ENCODE assay signal across 11 cellular contexts in genomic region chrX:40402771-40403533, GRCh38.
DNase-seq lines count a peak whose midpoint lies in the region; TF ChIP-seq lines count a peak whose summit lies in the region.
"Had no signal": no experiment of that assay in that cellular context is flagged by ENCODE, and none has a peak within 500 bp of the region (broad histone marks: within the 10 kb centered on the region; RNA-seq: fewer than 3 reads in every experiment).

No MANE protein-coding gene starts in this region.

- H3K9me3 ChIP-seq in BE2C, result no peaks in the 10 kb centered on the region
- H3K9me3 ChIP-seq: neutrophil, thoracic aorta had no signal

- H3K4ac ChIP-seq in mesendoderm (ENCODE audit: low read depth, low read length), result peak overlapping the region; percentile 52

- no peak overlapping the region for H3K4me2 ChIP-seq in mesendoderm (ENCODE audit: low read length)

- H2BK120ac ChIP-seq in mesendoderm (ENCODE audit: low read depth, low read length), result no peak overlapping the region

- H3K18ac ChIP-seq in mesendoderm (ENCODE audit: low read length), result peak overlapping the region; percentile 51

- H3K36me3 ChIP-seq in mesendoderm (ENCODE audit: control insufficient read depth, insufficient read depth, low read length), result no peaks in the 10 kb centered on the region
- no peaks in the 10 kb centered on the region for H3K36me3 ChIP-seq in BE2C
- H3K36me3 ChIP-seq: neutrophil, thoracic aorta had no signal

- in situ Hi-C loops in astrocyte of the spinal cord (cut with HindIII; ENCODE audit: low sequenced_read_pairs), result no loop called here

- no peak overlapping the region for H3K23ac ChIP-seq in mesendoderm (ENCODE audit: low read length)

- no peak overlapping the region for H4K8ac ChIP-seq in mesendoderm (ENCODE audit: low read depth, low read length)

- no peaks in the 10 kb centered on the region for H3K79me2 ChIP-seq in mesendoderm (ENCODE audit: control insufficient read depth, insufficient read depth, low read length)

- no peak overlapping the region for H4K5ac ChIP-seq in mesendoderm (ENCODE audit: low read length)

- no CpG with 5 or more reads among the region's 12 CpGs for WGBS in mesendoderm (ENCODE audit: extremely low coverage, insufficient coverage, low lambda C conversion rate)

- no peak overlapping the region for H3K56ac ChIP-seq in mesendoderm (ENCODE audit: low read length)

- no peak overlapping the region for H3K4me3 ChIP-seq in astrocyte of the spinal cord (ENCODE audit: low read depth, low read length)
- H3K4me3 ChIP-seq in mesendoderm (ENCODE audit: low read length), result no peak overlapping the region
- H3K4me3 ChIP-seq in BE2C (ENCODE audit: low read depth, low read length), result no peak overlapping the region
- H3K4me3 ChIP-seq: dorsolateral prefrontal cortex, thoracic aorta had no signal

- H3K4me1 ChIP-seq in mesendoderm (ENCODE audit: control insufficient read depth, low read depth, low read length) (no peaks in the 10 kb centered on the region), BE2C (no peaks in the 10 kb centered on the region)

- H3K27ac ChIP-seq in mesendoderm (ENCODE audit: low read depth, low read length), result no peak overlapping the region
- H3K27ac ChIP-seq: dorsolateral prefrontal cortex, neutrophil, thoracic aorta had no signal

- H3K27me3 ChIP-seq in mesendoderm (ENCODE audit: insufficient read depth, low read length, poor library complexity), result no peaks in the 10 kb centered on the region
- H3K27me3 ChIP-seq in BE2C, result no peaks in the 10 kb centered on the region
- H3K27me3 ChIP-seq: neutrophil had no signal

- H2BK15ac ChIP-seq in mesendoderm (replicated peaks; ENCODE audit: low read depth), result no peak overlapping the region

- no peak overlapping the region for H3K9ac ChIP-seq in mesendoderm (ENCODE audit: low read length)

- DNase-seq in AG20443 (ENCODE audit: low spot score) (peak; percentile 78), H4 (ENCODE audit: low spot score) (peak; percentile 21), astrocyte of the spinal cord (ENCODE audit: low read depth, low spot score) (peak; percentile 34), mesendoderm (peak; percentile 22), BE2C (no peak), SKM-1 treated with dmso at 0.1 percent for 144 hours (lab: John Stamatoyannopoulos, UW; ENCODE audit: unreplicated experiment) (no peak), COR-L47 (lab: John Stamatoyannopoulos, UW) (no peak), LoVo (ENCODE audit: low spot score) (no peak)

- H3K79me1 ChIP-seq in mesendoderm (ENCODE audit: low read length), result no peaks in the 10 kb centered on the region

- H2AK5ac ChIP-seq in mesendoderm (ENCODE audit: low read length), result no peak overlapping the region

- TF ChIP-seq CTCF in astrocyte of the spinal cord (IDR thresholded peaks at IDR 0.05; ENCODE audit: low read depth, low read length), result no peak
- TF ChIP-seq CTCF in BE2C (IDR thresholded peaks at IDR 0.05; ENCODE audit: low read depth, low read length), result no peak

- H2BK5ac ChIP-seq in mesendoderm (ENCODE audit: low read length), result no peak overlapping the region

Comparison
In these comparisons a context has a peak if more than half of its experiments do, and no peak if none do; other contexts are left out.
1. DNase-seq: peak in AG20443 (single experiment), H4 (single experiment), astrocyte of the spinal cord (single experiment) and mesendoderm (single experiment); none in BE2C (single experiment), SKM-1 treated with dmso at 0.1 percent for 144 hours (single experiment), COR-L47 (single experiment) and LoVo (single experiment).